Comparison of ENCODE assay signal across 15 cellular contexts in the genomic region with DNA sequence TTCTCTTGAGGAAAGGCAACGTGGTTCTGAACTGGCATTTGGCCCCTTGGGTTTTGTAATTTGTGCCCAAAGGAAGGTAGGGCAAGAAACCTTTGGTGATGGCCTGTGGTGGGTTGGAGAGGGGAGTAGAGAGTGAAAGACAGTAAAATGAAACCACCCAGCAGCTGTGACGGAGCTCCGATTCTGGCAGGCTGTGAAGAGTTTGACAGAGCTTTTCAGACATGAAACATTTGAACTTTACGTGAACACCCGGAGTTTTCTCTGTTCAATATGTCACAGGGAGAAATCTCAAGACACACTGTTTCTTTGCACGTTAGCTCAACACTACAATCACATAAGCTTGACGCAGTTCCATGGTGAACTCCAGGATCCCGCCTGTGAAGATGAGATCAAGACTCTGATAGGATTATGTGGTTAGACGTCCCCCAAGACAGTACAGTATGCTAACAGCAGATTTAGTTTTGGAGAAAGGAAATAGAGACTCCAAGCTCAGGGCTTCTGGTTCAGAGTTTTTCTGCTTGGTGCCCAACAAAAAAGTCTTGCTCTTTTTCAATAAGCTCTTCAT.
"Had no signal": no experiment of that assay in that cellular context is flagged by ENCODE, and none has a peak within 500 bp of the region (broad histone marks: within the 10 kb centered on the region; RNA-seq: fewer than 3 reads in every experiment).

No MANE protein-coding gene starts in this region.

- H3K4me3 ChIP-seq: thyroid gland, vagina had no signal

- ATAC-seq: activated CD8-positive, alpha-beta memory T cell treated with anti-CD3 and anti-CD28 coated beads, Interleukin-2, amount 10 ng/mL, durations not matched to agents 7 days and 5 days; natural killer cell treated with Interleukin-12 subunit alpha and Interleukin-12 subunit beta and Interleukin-15 and Interleukin-18, amount 100 ng/mL, for 72 hours; stimulated activated effector memory CD8-positive, alpha-beta T cell treated with anti-CD3 and anti-CD28 coated beads, Interleukin-12 subunit alpha, Interleukin-12 subunit beta, amount 100 ng/mL, for 72 hours had no signal

- H3K27me3 ChIP-seq: brain microvascular endothelial cell, thyroid gland, vagina had no signal

- H3K4me1 ChIP-seq: thyroid gland, vagina had no signal

- H3K36me3 ChIP-seq: brain microvascular endothelial cell, thyroid gland, vagina had no signal

- H3K27ac ChIP-seq: brain microvascular endothelial cell, thyroid gland, vagina had no signal

- DNase-seq: activated CD4-positive, alpha-beta T cell treated with anti-CD3 and anti-CD28 coated beads, Interleukin-2, amount 50 U/mL, for 4 hours; activated CD4-positive, CD25-positive, alpha-beta regulatory T cell treated with anti-CD3 and anti-CD28 coated beads, Interleukin-2, amount 50 U/mL, for 72 hours; activated CD8-positive, alpha-beta memory T cell treated with anti-CD3 and anti-CD28 coated beads, Interleukin-2, amount 10 ng/mL, durations not matched to agents 7 days and 5 days; activated gamma-delta T cell; activated T-cell treated with anti-CD3 and anti-CD28 coated beads, Interleukin-2, amount 50 U/mL, for 48 hours; brain microvascular endothelial cell; foreskin melanocyte; head of caudate nucleus; left cardiac atrium; mammary epithelial cell; T-helper 2 cell; thyroid gland had no signal

- H3K9me3 ChIP-seq: thyroid gland, vagina had no signal
